ENCODE assay signal across 8 cellular contexts in genomic region chr3:71389911-71390573, GRCh38.
DNase-seq lines count a peak whose midpoint lies in the region; ATAC-seq and TF ChIP-seq lines count a peak whose summit lies in the region.

No MANE protein-coding gene starts in this region.

- H3K36me3 Mint-ChIP-seq in Calu3 (ENCODE audit: insufficient read depth, unreplicated experiment) = no peaks in the 10 kb centered on the region
- peaks cover 27% of the 10 kb centered on the region for H3K36me3 Mint-ChIP-seq in activated naive CD8-positive, alpha-beta T cell treated with anti-CD3 and anti-CD28 coated beads for 36 hours

- ATAC-seq in HG03354 (IDR thresholded peaks at IDR 0.05; ENCODE audit: poor library complexity, severe bottlenecking, unreplicated experiment) = no peak

- TF ChIP-seq CTCF in Calu3 (IDR thresholded peaks at IDR 0.05; ENCODE audit: unreplicated experiment) = no peak

- peak overlapping the region in 14 of 21 experiments; percentile 13 to 79 (median 50) for H3K27ac ChIP-seq in skin epidermis

- H3K4me1 Mint-ChIP-seq in Calu3 (ENCODE audit: low read depth, unreplicated experiment) = peaks cover 15% of the 10 kb centered on the region
- H3K4me1 Mint-ChIP-seq in activated naive CD8-positive, alpha-beta T cell treated with anti-CD3 and anti-CD28 coated beads for 36 hours = peaks cover 78% of the 10 kb centered on the region

- no peak overlapping the region for H3K27ac Mint-ChIP-seq in Calu3 (ENCODE audit: unreplicated experiment)
- peak overlapping the region; percentile 98 for H3K27ac Mint-ChIP-seq in activated naive CD8-positive, alpha-beta T cell treated with anti-CD3 and anti-CD28 coated beads for 36 hours

- intact Hi-C loops in Calu3 (cut with micrococcal nuclease; ENCODE audit: unreplicated experiment) = loop anchor here (5.0 to 10.0 kb wide), 3 partner anchors 65 to 258 kb away; no protein-coding TSS in a partner anchor

- peak overlapping the region; percentile 43 for H3K4me3 Mint-ChIP-seq in Calu3 (ENCODE audit: low read depth, unreplicated experiment)
- H3K4me3 Mint-ChIP-seq in activated naive CD8-positive, alpha-beta T cell treated with anti-CD3 and anti-CD28 coated beads for 36 hours = peak overlapping the region; percentile 67

- no peaks in the 10 kb centered on the region for H3K9me3 Mint-ChIP-seq in Calu3 (ENCODE audit: low read depth, unreplicated experiment)
- peaks cover 3% of the 10 kb centered on the region for H3K9me3 Mint-ChIP-seq in activated naive CD8-positive, alpha-beta T cell treated with anti-CD3 and anti-CD28 coated beads for 36 hours

- CTCF ChIA-PET in Calu3 (lab: Charles Lee) = interaction anchor here (0.6 to 0.7 kb wide), 3 partner anchors 41 to 252 kb away, joined by 3 to 4 read pairs (median 3); no protein-coding TSS in a partner anchor

- no peaks in the 10 kb centered on the region for H3K27me3 Mint-ChIP-seq in Calu3 (ENCODE audit: unreplicated experiment)
- no peaks in the 10 kb centered on the region for H3K27me3 Mint-ChIP-seq in activated naive CD8-positive, alpha-beta T cell treated with anti-CD3 and anti-CD28 coated beads for 36 hours

- BruUV-seq in Calu3 (replicated peaks; lab: Mats Ljungman, UMichigan) = no TSS peak

- DNase-seq in Calu3 = peak; percentile 28
- peak; percentile 31 for DNase-seq in NCI-H1092 treated with DMSO at 0.1 percent for 48 hours (lab: John Stamatoyannopoulos, UW)
- DNase-seq in activated naive CD8-positive, alpha-beta T cell treated with anti-CD3 and anti-CD28 coated beads for 36 hours = peak; percentile 43
- peak; percentile 5 to 13 for DNase-seq in hippocampal formation (lab: John Stamatoyannopoulos, UW)
- DNase-seq in islet precursor cell = no peak
- no peak for DNase-seq in EL

- no peak overlapping the region for H3K4me3 ChIP-seq in skin epidermis

Comparison
In these comparisons a context has a peak if more than half of its experiments do, and no peak if none do; other contexts are left out.
1. DNase-seq: peak in Calu3 (single experiment), NCI-H1092 treated with DMSO at 0.1 percent for 48 hours (single experiment), activated naive CD8-positive, alpha-beta T cell treated with anti-CD3 and anti-CD28 coated beads for 36 hours (single experiment) and hippocampal formation (2 of 2); none in islet precursor cell (single experiment) and EL (single experiment).